ENCODE assay signal across 39 cellular contexts in the genomic region with DNA sequence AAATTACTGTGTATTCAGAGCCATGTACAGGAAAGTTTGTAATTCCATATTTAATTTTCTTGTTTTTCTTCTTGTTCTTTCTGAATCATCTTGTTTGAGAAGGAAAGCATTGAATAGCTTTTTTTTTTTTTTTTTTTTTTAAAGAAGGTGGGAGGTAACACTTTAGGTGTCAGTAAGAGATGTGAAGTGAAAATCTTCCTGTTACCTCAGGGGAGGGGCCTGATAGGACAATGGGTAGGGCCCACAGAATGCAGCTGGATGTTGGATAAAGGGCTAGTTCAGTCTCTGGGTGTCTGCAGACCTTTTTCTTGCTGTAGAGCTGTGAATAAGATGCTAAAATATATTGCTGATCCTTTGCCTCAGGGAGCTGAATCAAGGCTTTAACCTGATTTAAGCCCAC.
"Had no signal": no experiment of that assay in that cellular context is flagged by ENCODE, and none has a peak within 500 bp of the region (broad histone marks: within the 10 kb centered on the region; RNA-seq: fewer than 3 reads in every experiment).

No MANE protein-coding gene starts in this region.

- H3K4me3 ChIP-seq: adrenal gland, ascending aorta, body of pancreas, breast epithelium, cardiac muscle cell had no signal

- H3K27me3 ChIP-seq: adrenal gland, ascending aorta, body of pancreas, brain microvascular endothelial cell, breast epithelium, cardiac muscle cell had no signal

- H3K27me3 Mint-ChIP-seq: activated naive CD4-positive, alpha-beta T cell treated with anti-CD3 and anti-CD28 coated beads, Interleukin-2, amount 10 ng/mL, durations not matched to agents 7 days and 5 days; activated naive CD4-positive, alpha-beta T cell treated with anti-CD3 and anti-CD28 coated beads, Interleukin-2, amount 50 U/mL, for 24 hours; activated naive CD8-positive, alpha-beta T cell; activated naive CD8-positive, alpha-beta T cell treated with anti-CD3 and anti-CD28 coated beads for 36 hours; activated naive CD8-positive, alpha-beta T cell treated with anti-CD3 and anti-CD28 coated beads, Interleukin-2, amount 10 ng/mL, durations not matched to agents 7 days and 5 days; activated naive CD8-positive, alpha-beta T cell treated with anti-CD3 and anti-CD28 coated beads, Interleukin-2, amount 50 U/mL, for 24 hours; activated T-cell treated with anti-CD3 and anti-CD28 coated beads, Interleukin-2, amount 50 U/mL, for 24 hours; activated T-helper 17 cell treated with anti-CD3 and anti-CD28 coated beads, Interleukin-2, amount 50 U/mL, for 72 hours; brain had no signal

- DNase-seq: activated effector memory CD4-positive, alpha-beta T cell treated with anti-CD3 and anti-CD28 coated beads, Interleukin-2, amount 50 U/mL, for 16 hours; activated effector memory CD4-positive, alpha-beta T cell treated with Interleukin-2 at 50 U/mL for 16 hours; activated gamma-delta T cell; activated gamma-delta T cell treated with Interleukin-2 at 50 U/mL for 16 hours; activated naive CD4-positive, alpha-beta T cell; activated naive CD4-positive, alpha-beta T cell treated with anti-CD3 and anti-CD28 coated beads for 36 hours; activated naive CD4-positive, alpha-beta T cell treated with anti-CD3 and anti-CD28 coated beads, Interleukin-2, amount 10 ng/mL, durations not matched to agents 7 days and 5 days; activated naive CD4-positive, alpha-beta T cell treated with anti-CD3 and anti-CD28 coated beads, Interleukin-2, amount 50 U/mL, for 16 hours; activated naive CD4-positive, alpha-beta T cell treated with Interleukin-2 at 50 U/mL for 16 hours; activated naive CD8-positive, alpha-beta T cell treated with anti-CD3 and anti-CD28 coated beads for 36 hours; activated naive CD8-positive, alpha-beta T cell treated with anti-CD3 and anti-CD28 coated beads, Interleukin-2, amount 10 ng/mL, durations not matched to agents 7 days and 5 days; activated naive CD8-positive, alpha-beta T cell treated with anti-CD3 and anti-CD28 coated beads, Interleukin-2, amount 50 U/mL, for 24 hours; activated T-cell treated with anti-CD3 and anti-CD28 coated beads, Interleukin-2, amount 50 U/mL, for 1 hour; activated T-cell treated with anti-CD3 and anti-CD28 coated beads, Interleukin-2, amount 50 U/mL, for 24 hours; activated T-cell treated with anti-CD3 and anti-CD28 coated beads, Interleukin-2, amount 50 U/mL, for 4 hours; activated T-cell treated with anti-CD3 and anti-CD28 coated beads, Interleukin-2, amount 50 U/mL, for 48 hours; activated T-cell treated with anti-CD3 and anti-CD28 coated beads, Interleukin-2, amount 50 U/mL, for 72 hours; adrenal gland; amniotic stem cell; amygdala; anterior cingulate cortex; aorta; body of pancreas; brain microvascular endothelial cell; central memory CD4-positive, alpha-beta T cell; cerebellar nuclear complex had no signal

- H3K27ac ChIP-seq: adrenal gland, ascending aorta, body of pancreas, brain microvascular endothelial cell, breast epithelium, cardiac muscle cell had no signal

- H3K4me3 Mint-ChIP-seq: activated naive CD4-positive, alpha-beta T cell treated with anti-CD3 and anti-CD28 coated beads for 36 hours; activated naive CD4-positive, alpha-beta T cell treated with anti-CD3 and anti-CD28 coated beads, Interleukin-2, amount 10 ng/mL, durations not matched to agents 7 days and 5 days; activated naive CD4-positive, alpha-beta T cell treated with anti-CD3 and anti-CD28 coated beads, Interleukin-2, amount 50 U/mL, for 24 hours; activated naive CD8-positive, alpha-beta T cell; activated naive CD8-positive, alpha-beta T cell treated with anti-CD3 and anti-CD28 coated beads for 36 hours; activated naive CD8-positive, alpha-beta T cell treated with anti-CD3 and anti-CD28 coated beads, Interleukin-2, amount 10 ng/mL, durations not matched to agents 7 days and 5 days; activated naive CD8-positive, alpha-beta T cell treated with anti-CD3 and anti-CD28 coated beads, Interleukin-2, amount 50 U/mL, for 24 hours; activated T-cell treated with anti-CD3 and anti-CD28 coated beads, Interleukin-2, amount 50 U/mL, for 24 hours; activated T-cell treated with anti-CD3 and anti-CD28 coated beads, Interleukin-2, amount 50 U/mL, for 4 hours; activated T-cell treated with anti-CD3 and anti-CD28 coated beads, Interleukin-2, amount 50 U/mL, for 72 hours; activated T-helper 1 cell treated with anti-CD3 and anti-CD28 coated beads, Interleukin-12 subunit alpha, Interleukin-12 subunit beta, Interleukin-2, Interleukin-4 antibody, amounts not matched to agents 30 ng/mL and 10 ng/mL and 1 ng/mL, durations not matched to agents 14 hours and 24 hours and 36 hours; activated T-helper 17 cell treated with anti-CD3 and anti-CD28 coated beads, Interleukin-2, amount 50 U/mL, for 72 hours; brain; central memory CD8-positive, alpha-beta T cell had no signal

- H3K4me1 Mint-ChIP-seq: activated naive CD4-positive, alpha-beta T cell treated with anti-CD3 and anti-CD28 coated beads, Interleukin-2, amount 10 ng/mL, durations not matched to agents 7 days and 5 days; activated naive CD4-positive, alpha-beta T cell treated with anti-CD3 and anti-CD28 coated beads, Interleukin-2, amount 50 U/mL, for 24 hours; activated naive CD8-positive, alpha-beta T cell treated with anti-CD3 and anti-CD28 coated beads for 36 hours; activated naive CD8-positive, alpha-beta T cell treated with anti-CD3 and anti-CD28 coated beads, Interleukin-2, amount 10 ng/mL, durations not matched to agents 7 days and 5 days; activated naive CD8-positive, alpha-beta T cell treated with anti-CD3 and anti-CD28 coated beads, Interleukin-2, amount 50 U/mL, for 24 hours; activated T-helper 17 cell treated with anti-CD3 and anti-CD28 coated beads, Interleukin-2, amount 50 U/mL, for 72 hours; brain; central memory CD8-positive, alpha-beta T cell had no signal

- ATAC-seq: activated naive CD4-positive, alpha-beta T cell treated with anti-CD3 and anti-CD28 coated beads, Interleukin-2, amount 50 U/mL, for 72 hours; activated naive CD8-positive, alpha-beta T cell treated with anti-CD3 and anti-CD28 coated beads, Interleukin-2, amount 50 U/mL, for 24 hours; activated T-cell treated with anti-CD3 and anti-CD28 coated beads, Interleukin-2, amount 50 U/mL, for 4 hours; activated T-cell treated with anti-CD3 and anti-CD28 coated beads, Interleukin-2, amount 50 U/mL, for 72 hours; activated T-helper 17 cell treated with anti-CD3 and anti-CD28 coated beads, Interleukin-2, amount 50 U/mL, for 72 hours; body of pancreas had no signal

- H3K4me1 ChIP-seq: adrenal gland, ascending aorta, body of pancreas, breast epithelium had no signal

- H3K36me3 ChIP-seq: adrenal gland, ascending aorta, brain microvascular endothelial cell, breast epithelium, cardiac muscle cell had no signal

- FAIRE-seq: astrocyte, bronchial epithelial cell had no signal

- H3K9me3 Mint-ChIP-seq: activated naive CD4-positive, alpha-beta T cell treated with anti-CD3 and anti-CD28 coated beads, Interleukin-2, amount 50 U/mL, for 24 hours; activated naive CD4-positive, alpha-beta T cell treated with anti-CD3 and anti-CD28 coated beads, Interleukin-2, amount 50 U/mL, for 72 hours; activated naive CD8-positive, alpha-beta T cell treated with anti-CD3 and anti-CD28 coated beads for 36 hours; activated naive CD8-positive, alpha-beta T cell treated with anti-CD3 and anti-CD28 coated beads, Interleukin-2, amount 50 U/mL, for 24 hours; activated T-cell treated with anti-CD3 and anti-CD28 coated beads, Interleukin-2, amount 50 U/mL, for 24 hours; activated T-cell treated with anti-CD3 and anti-CD28 coated beads, Interleukin-2, amount 50 U/mL, for 4 hours; activated T-cell treated with anti-CD3 and anti-CD28 coated beads, Interleukin-2, amount 50 U/mL, for 72 hours; activated T-helper 1 cell treated with anti-CD3 and anti-CD28 coated beads, Interleukin-12 subunit alpha, Interleukin-12 subunit beta, Interleukin-2, Interleukin-4 antibody, amounts not matched to agents 30 ng/mL and 10 ng/mL and 1 ng/mL, durations not matched to agents 14 hours and 24 hours and 36 hours; activated T-helper 17 cell treated with anti-CD3 and anti-CD28 coated beads, Interleukin-2, amount 50 U/mL, for 72 hours; activated T-helper 2 cell treated with anti-CD3 and anti-CD28 coated beads, Interferon-gamma antibody, Interleukin-2, Interleukin-4, amounts not matched to agents 10 μg/mL and 5 μg/mL and 100 μg/mL, durations not matched to agents 14 hours and 24 hours and 36 hours; central memory CD8-positive, alpha-beta T cell had no signal

- H3K27ac Mint-ChIP-seq: activated naive CD4-positive, alpha-beta T cell treated with anti-CD3 and anti-CD28 coated beads for 36 hours; activated naive CD4-positive, alpha-beta T cell treated with anti-CD3 and anti-CD28 coated beads, Interleukin-2, amount 10 ng/mL, durations not matched to agents 7 days and 5 days; activated naive CD4-positive, alpha-beta T cell treated with anti-CD3 and anti-CD28 coated beads, Interleukin-2, amount 50 U/mL, for 24 hours; activated naive CD4-positive, alpha-beta T cell treated with anti-CD3 and anti-CD28 coated beads, Interleukin-2, amount 50 U/mL, for 72 hours; activated naive CD8-positive, alpha-beta T cell; activated naive CD8-positive, alpha-beta T cell treated with anti-CD3 and anti-CD28 coated beads for 36 hours; activated naive CD8-positive, alpha-beta T cell treated with anti-CD3 and anti-CD28 coated beads, Interleukin-2, amount 10 ng/mL, durations not matched to agents 7 days and 5 days; activated naive CD8-positive, alpha-beta T cell treated with anti-CD3 and anti-CD28 coated beads, Interleukin-2, amount 50 U/mL, for 24 hours; activated T-cell treated with anti-CD3 and anti-CD28 coated beads, Interleukin-2, amount 50 U/mL, for 24 hours; activated T-cell treated with anti-CD3 and anti-CD28 coated beads, Interleukin-2, amount 50 U/mL, for 72 hours; activated T-helper 1 cell treated with anti-CD3 and anti-CD28 coated beads, Interleukin-12 subunit alpha, Interleukin-12 subunit beta, Interleukin-2, Interleukin-4 antibody, amounts not matched to agents 30 ng/mL and 10 ng/mL and 1 ng/mL, durations not matched to agents 14 hours and 24 hours and 36 hours; activated T-helper 17 cell treated with anti-CD3 and anti-CD28 coated beads, Interleukin-2, amount 50 U/mL, for 72 hours; activated T-helper 2 cell treated with anti-CD3 and anti-CD28 coated beads, Interferon-gamma antibody, Interleukin-2, Interleukin-4, amounts not matched to agents 10 μg/mL and 5 μg/mL and 100 μg/mL, durations not matched to agents 14 hours and 24 hours and 36 hours; brain had no signal

- H3K36me3 Mint-ChIP-seq: activated naive CD4-positive, alpha-beta T cell treated with anti-CD3 and anti-CD28 coated beads, Interleukin-2, amount 10 ng/mL, durations not matched to agents 7 days and 5 days; activated naive CD4-positive, alpha-beta T cell treated with anti-CD3 and anti-CD28 coated beads, Interleukin-2, amount 50 U/mL, for 24 hours; activated naive CD8-positive, alpha-beta T cell; activated naive CD8-positive, alpha-beta T cell treated with anti-CD3 and anti-CD28 coated beads for 36 hours; activated naive CD8-positive, alpha-beta T cell treated with anti-CD3 and anti-CD28 coated beads, Interleukin-2, amount 10 ng/mL, durations not matched to agents 7 days and 5 days; brain had no signal

- H3K9me3 ChIP-seq: adrenal gland, ascending aorta, body of pancreas, breast epithelium had no signal
